Comparison of ENCODE assay signal across 12 cellular contexts in genomic region chr10:1119501-1119900, GRCh38.
"Had no signal": no experiment of that assay in that cellular context is flagged by ENCODE, and none has a peak within 500 bp of the region (broad histone marks: within the 10 kb centered on the region; RNA-seq: fewer than 3 reads in every experiment).

No MANE protein-coding gene starts in this region.

- H3K9me3 ChIP-seq: ascending aorta, gastroesophageal sphincter, transverse colon had no signal

- DNase-seq: activated CD4-positive, alpha-beta T cell treated with anti-CD3 and anti-CD28 coated beads, Interleukin-2, amount 50 U/mL, for 48 hours; activated CD4-positive, CD25-positive, alpha-beta regulatory T cell treated with anti-CD3 and anti-CD28 coated beads, Interleukin-2, amount 50 U/mL, for 72 hours; activated naive CD8-positive, alpha-beta T cell treated with anti-CD3 and anti-CD28 coated beads, Interleukin-2, amount 10 ng/mL, durations not matched to agents 7 days and 5 days; effector CD4-positive, alpha-beta T cell; kidney; SIG-M5 had no signal

- H3K27me3 Mint-ChIP-seq: activated naive CD8-positive, alpha-beta T cell treated with anti-CD3 and anti-CD28 coated beads, Interleukin-2, amount 10 ng/mL, durations not matched to agents 7 days and 5 days; stimulated activated memory B cell treated with anti-CD40 and anti-IgM and Interleukin-4, amounts not matched to agents 10 μg/mL and 1 μg/mL and 100 μg/mL, for 72 hours had no signal

- H3K27me3 ChIP-seq: ascending aorta, gastroesophageal sphincter, transverse colon had no signal

- H3K4me3 Mint-ChIP-seq: activated naive CD8-positive, alpha-beta T cell treated with anti-CD3 and anti-CD28 coated beads, Interleukin-2, amount 10 ng/mL, durations not matched to agents 7 days and 5 days; stimulated activated memory B cell treated with anti-CD40 and anti-IgM and Interleukin-4, amounts not matched to agents 10 μg/mL and 1 μg/mL and 100 μg/mL, for 72 hours had no signal

- H3K9me3 Mint-ChIP-seq: activated naive CD8-positive, alpha-beta T cell treated with anti-CD3 and anti-CD28 coated beads, Interleukin-2, amount 10 ng/mL, durations not matched to agents 7 days and 5 days; stimulated activated memory B cell treated with anti-CD40 and anti-IgM and Interleukin-4, amounts not matched to agents 10 μg/mL and 1 μg/mL and 100 μg/mL, for 72 hours had no signal

- H3K27ac Mint-ChIP-seq: stimulated activated memory B cell treated with anti-CD40 and anti-IgM and Interleukin-4, amounts not matched to agents 10 μg/mL and 1 μg/mL and 100 μg/mL, for 72 hours had no signal

- H3K27ac ChIP-seq: ascending aorta, epithelial cell of prostate, gastroesophageal sphincter, skin epidermis had no signal

- ATAC-seq: gastroesophageal sphincter; stimulated activated memory B cell treated with anti-CD40 and anti-IgM and Interleukin-4, amounts not matched to agents 10 μg/mL and 1 μg/mL and 100 μg/mL, for 72 hours had no signal
